In the genomic region with DNA sequence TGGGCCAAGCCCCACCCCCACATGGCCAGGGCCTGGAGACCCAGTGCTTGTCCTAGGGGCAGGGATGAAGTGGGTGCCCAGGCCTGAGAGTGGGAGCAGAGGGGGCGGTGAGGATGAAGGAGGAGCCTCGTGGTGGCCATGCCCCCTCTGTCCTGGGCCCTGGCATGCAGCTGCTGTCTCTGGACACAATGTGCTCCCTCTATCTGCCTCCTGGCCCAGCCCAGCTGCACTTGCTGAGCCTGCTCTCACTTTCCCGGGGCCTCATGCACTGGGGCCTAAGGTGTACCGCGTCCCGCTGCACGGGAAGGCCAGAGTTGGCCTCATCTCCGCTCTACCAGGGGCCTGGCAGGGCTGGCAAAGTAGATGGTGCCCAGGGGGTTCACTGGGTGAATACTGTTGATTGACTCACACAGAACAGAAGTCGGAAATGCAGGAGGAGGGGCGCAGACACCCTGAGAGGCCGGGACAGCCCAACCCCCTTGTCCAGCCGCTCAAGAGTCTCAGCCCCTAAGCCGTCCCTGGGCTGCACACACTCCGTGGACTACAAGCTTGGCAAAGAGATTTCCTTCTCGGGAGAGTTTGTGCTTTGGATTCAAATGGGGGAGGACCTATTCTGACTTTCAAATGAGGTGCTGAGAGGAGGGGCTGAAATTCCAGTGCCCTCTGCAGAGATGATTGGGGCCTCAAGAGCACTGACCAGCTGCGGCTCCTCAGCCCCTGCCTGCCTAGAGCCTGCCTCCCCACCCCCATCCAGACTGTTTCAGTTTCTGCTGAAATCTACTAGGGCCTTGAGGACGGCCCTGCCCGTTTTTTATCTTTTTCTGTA, we compare ENCODE assay signal across 21 cellular contexts.
DNase-seq lines count a peak whose midpoint lies in the region; ATAC-seq and TF ChIP-seq lines count a peak whose summit lies in the region.
"Had no signal": no experiment of that assay in that cellular context is flagged by ENCODE, and none has a peak within 500 bp of the region (broad histone marks: within the 10 kb centered on the region; RNA-seq: fewer than 3 reads in every experiment).

No MANE protein-coding gene starts in this region.

- H3K4me3 ChIP-seq in mucosa of descending colon (no peak overlapping the region), upper lobe of right lung (no peak overlapping the region)
- H3K4me3 ChIP-seq: sigmoid colon, tibial artery had no signal

- no peak overlapping the region for H3K27ac ChIP-seq in upper lobe of right lung
- H3K27ac ChIP-seq: sigmoid colon, tibial artery had no signal

- intact Hi-C loops in mucosa of descending colon (cut with DNase I, micrococcal nuclease) (no loop called here), upper lobe of right lung (cut with DNase I) (no loop called here)

- DNase-seq in NCI-H82 (lab: John Stamatoyannopoulos, UW): peak; percentile 14
- DNase-seq in NCI-H82 treated with DMSO at 0.1 percent for 48 hours (lab: John Stamatoyannopoulos, UW; ENCODE audit: unreplicated experiment): no peak
- peak; percentile 84 for DNase-seq in globus pallidus (ENCODE audit: low spot score)
- peak; percentile 14 to 32 (median 16) for DNase-seq in mucosa of descending colon
- DNase-seq in upper lobe of right lung: no peak
- DNase-seq in NCI-H146 treated with DMSO at 0.1 percent for 48 hours (lab: John Stamatoyannopoulos, UW; ENCODE audit: unreplicated experiment): no peak
- no peak for DNase-seq in GM13977 (ENCODE audit: low spot score)
- DNase-seq: activated CD8-positive, alpha-beta T cell treated with anti-CD3 and anti-CD28 coated beads, Interleukin-2, amount 10 ng/mL, durations not matched to agents 7 days and 5 days; CD4-positive, CD25-positive, alpha-beta regulatory T cell; DMS79 treated with DMSO at 0.1 percent for 48 hours; Karpas-422; NCI-H1694 treated with DMSO at 0.1 percent for 48 hours; NCI-H510A treated with DMSO at 0.1 percent for 48 hours; sigmoid colon; stimulated activated CD4-positive, alpha-beta T cell treated with anti-CD3 and anti-CD28 coated beads, Interleukin-4, amount 100 ng/mL, for 1 hour; stimulated activated CD8-positive, alpha-beta memory T cell treated with anti-CD3 and anti-CD28 coated beads, Interleukin-4, amount 100 ng/mL, for 48 hours; tibial artery had no signal

- H3K27me3 ChIP-seq in upper lobe of right lung: no peaks in the 10 kb centered on the region
- H3K27me3 ChIP-seq: sigmoid colon, tibial artery had no signal

- H3K9me3 ChIP-seq in mucosa of descending colon: no peaks in the 10 kb centered on the region
- peaks cover 9% of the 10 kb centered on the region for H3K9me3 ChIP-seq in upper lobe of right lung

- H3K4me1 ChIP-seq in mucosa of descending colon (ENCODE audit: low read depth): no peaks in the 10 kb centered on the region
- no peaks in the 10 kb centered on the region for H3K4me1 ChIP-seq in upper lobe of right lung
- H3K4me1 ChIP-seq: tibial artery had no signal

- TF ChIP-seq CTCF in mucosa of descending colon (IDR thresholded peaks at IDR 0.05) (no peak), upper lobe of right lung (IDR thresholded peaks at IDR 0.05) (no peak), GM13977 (IDR thresholded peaks at IDR 0.05; ENCODE audit: extremely low read depth, insufficient read depth, missing control alignments) (no peak)

- no peaks in the 10 kb centered on the region for H3K36me3 ChIP-seq in mucosa of descending colon (ENCODE audit: low read depth)
- no peaks in the 10 kb centered on the region for H3K36me3 ChIP-seq in upper lobe of right lung
- H3K36me3 ChIP-seq: sigmoid colon, tibial artery had no signal

- ATAC-seq in mucosa of descending colon (peak; percentile 14), upper lobe of right lung (peak; percentile 66), GM19324 (IDR thresholded peaks at IDR 0.05; ENCODE audit: low FRiP score, unreplicated experiment) (no peak)
- ATAC-seq: activated CD8-positive, alpha-beta T cell treated with anti-CD3 and anti-CD28 coated beads, Interleukin-2, amount 10 ng/mL, durations not matched to agents 7 days and 5 days; esophagus mucosa; naive thymus-derived CD8-positive, alpha-beta T cell; SK-N-SH treated with all-trans-retinoic acid at 6 μM for 48 hours had no signal

- in situ Hi-C loops in GM13977 (cut with MboI; ENCODE audit: low pct_unique_long_range_greater_than_20kb, low sequenced_read_pairs, unreplicated experiment): no loop called here

Comparison
In these comparisons a context has a peak if more than half of its experiments do, and no peak if none do; other contexts are left out.
1. DNase-seq: peak in NCI-H82 (single experiment), globus pallidus (single experiment) and mucosa of descending colon (3 of 3); none in NCI-H82 treated with DMSO at 0.1 percent for 48 hours (single experiment), upper lobe of right lung (single experiment), NCI-H146 treated with DMSO at 0.1 percent for 48 hours (single experiment) and GM13977 (single experiment).